Comparison of ENCODE assay signal across 8 cellular contexts in genomic region chr6:3068329-3069223, GRCh38. TPM values are rescaled to one million over a fixed set of nuclear protein-coding genes. Genes with fewer than 3 reads are reported as not detected.
DNase-seq lines count a peak whose midpoint lies in the region; ATAC-seq and TF ChIP-seq lines count a peak whose summit lies in the region.

Gene RIPK1 (plus strand): TSS chr6:3068494. CDS start chr6:3076824, 8,330 bp downstream.

- H3K9me3 ChIP-seq in cardiac muscle cell (ENCODE audit: low read depth): no peaks in the 10 kb centered on the region
- H3K9me3 ChIP-seq in upper lobe of left lung: no peaks in the 10 kb centered on the region

- H3K4me1 ChIP-seq in cardiac muscle cell (ENCODE audit: low read depth) (peaks cover 8% of the 10 kb centered on the region), upper lobe of left lung (peaks cover 32 to 59% (median 36%) of the 10 kb centered on the region in 4 donors)

- peak; percentile 58 for DNase-seq in NCI-H1048 (lab: John Stamatoyannopoulos, UW)
- peak; percentile 91 for DNase-seq in SW480 (ENCODE audit: low spot score)
- DNase-seq in activated naive CD8-positive, alpha-beta T cell treated with anti-CD3 and anti-CD28 coated beads, Interleukin-2, amount 50 U/mL, for 24 hours: peak; percentile 97
- peak; percentile 91 to 93 for DNase-seq in cardiac muscle cell (ENCODE audit: low read depth in 1 of 2, low spot score in 1 of 2)
- DNase-seq in posterior cingulate gyrus: peak; percentile 88 to 99 (median 92)
- DNase-seq in upper lobe of left lung: peak; percentile 95 to 100

- H3K9me3 Mint-ChIP-seq in activated naive CD8-positive, alpha-beta T cell treated with anti-CD3 and anti-CD28 coated beads, Interleukin-2, amount 50 U/mL, for 24 hours: no peaks in the 10 kb centered on the region

- no peaks in the 10 kb centered on the region for H3K27me3 ChIP-seq in cardiac muscle cell
- no peaks in the 10 kb centered on the region for H3K27me3 ChIP-seq in upper lobe of left lung

- TF ChIP-seq CTCF in GM12872 (IDR thresholded peaks at IDR 0.05; ENCODE audit: insufficient read depth, low read depth, low read length): 0 out of 3 replicates have a peak, but pooled peaks have one; percentile 32
- TF ChIP-seq CTCF in cardiac muscle cell (IDR thresholded peaks at IDR 0.05; ENCODE audit: low read depth, low read length): peak; percentile 38
- TF ChIP-seq CTCF in upper lobe of left lung (IDR thresholded peaks at IDR 0.05): peak in 5 of 6 experiments; percentile 13 to 50 (median 26)

- ATAC-seq in HG02588 (IDR thresholded peaks at IDR 0.05; ENCODE audit: unreplicated experiment): peak; percentile 83
- ATAC-seq in activated naive CD8-positive, alpha-beta T cell treated with anti-CD3 and anti-CD28 coated beads, Interleukin-2, amount 50 U/mL, for 24 hours: peak; percentile 83
- peak; percentile 95 for ATAC-seq in upper lobe of left lung (ENCODE audit: low FRiP score in 2 of 2)

- H3K27ac ChIP-seq in cardiac muscle cell (peak within 1 kb of the TSS; percentile 93), upper lobe of left lung (peak within 1 kb of the TSS; percentile 98 to 100 (median 100))

- H3K4me3 ChIP-seq in cardiac muscle cell (peak within 1 kb of the TSS; percentile 79), upper lobe of left lung (peak within 1 kb of the TSS; percentile 77 to 93 (median 92))

- WGBS in upper lobe of left lung, 2 donors: 0% methylated on average over 8 to 40 of the region's 112 CpGs

- H3K36me3 Mint-ChIP-seq in activated naive CD8-positive, alpha-beta T cell treated with anti-CD3 and anti-CD28 coated beads, Interleukin-2, amount 50 U/mL, for 24 hours (ENCODE audit: low read depth): peaks cover 13% of the 10 kb centered on the region

- H3K27me3 Mint-ChIP-seq in activated naive CD8-positive, alpha-beta T cell treated with anti-CD3 and anti-CD28 coated beads, Interleukin-2, amount 50 U/mL, for 24 hours: peaks cover 1% of the 10 kb centered on the region

- H3K36me3 ChIP-seq in cardiac muscle cell: no peaks in the 10 kb centered on the region
- H3K36me3 ChIP-seq in upper lobe of left lung: no peaks in the 10 kb centered on the region

- peak in 1 of 4 donors; percentile 32 for TF ChIP-seq EP300 in upper lobe of left lung (IDR thresholded peaks at IDR 0.05)

- H3K4me1 Mint-ChIP-seq in activated naive CD8-positive, alpha-beta T cell treated with anti-CD3 and anti-CD28 coated beads, Interleukin-2, amount 50 U/mL, for 24 hours: peaks cover 54% of the 10 kb centered on the region

- peak within 1 kb of the TSS; percentile 92 for H3K27ac Mint-ChIP-seq in activated naive CD8-positive, alpha-beta T cell treated with anti-CD3 and anti-CD28 coated beads, Interleukin-2, amount 50 U/mL, for 24 hours

- H3K4me3 Mint-ChIP-seq in activated naive CD8-positive, alpha-beta T cell treated with anti-CD3 and anti-CD28 coated beads, Interleukin-2, amount 50 U/mL, for 24 hours: peak within 1 kb of the TSS; percentile 91

- intact Hi-C loops in posterior cingulate gyrus (cut with DNase I): loop anchor here (2.0 to 5.0 kb wide), 2 partner anchors 48 to 189 kb away; partner anchors contain the start of gene PSMG4

- peak; percentile 65 to 97 (median 92) for TF ChIP-seq POLR2A in upper lobe of left lung (IDR thresholded peaks at IDR 0.05)

RNA-seq across cellular contexts. Expression of gene RIPK1, which starts in this region (rescaled TPM):
- total RNA-seq in cardiac muscle cell (3.4 and 4.5 TPM in 2 replicates), upper lobe of left lung (10 to 100 TPM; 20.6 to 35.6 (median 26.6) TPM)
- polyA plus RNA-seq in cardiac muscle cell: 4.1 and 7.4 TPM in 2 replicates

Comparison
In these comparisons a context has a peak if more than half of its experiments do, and no peak if none do; other contexts are left out.
1. Peak in every context shown above with its lines: DNase-seq, ATAC-seq, H3K4me3 ChIP-seq and H3K27ac ChIP-seq.